Comparison of ENCODE assay signal across 8 cellular contexts in the genomic region with DNA sequence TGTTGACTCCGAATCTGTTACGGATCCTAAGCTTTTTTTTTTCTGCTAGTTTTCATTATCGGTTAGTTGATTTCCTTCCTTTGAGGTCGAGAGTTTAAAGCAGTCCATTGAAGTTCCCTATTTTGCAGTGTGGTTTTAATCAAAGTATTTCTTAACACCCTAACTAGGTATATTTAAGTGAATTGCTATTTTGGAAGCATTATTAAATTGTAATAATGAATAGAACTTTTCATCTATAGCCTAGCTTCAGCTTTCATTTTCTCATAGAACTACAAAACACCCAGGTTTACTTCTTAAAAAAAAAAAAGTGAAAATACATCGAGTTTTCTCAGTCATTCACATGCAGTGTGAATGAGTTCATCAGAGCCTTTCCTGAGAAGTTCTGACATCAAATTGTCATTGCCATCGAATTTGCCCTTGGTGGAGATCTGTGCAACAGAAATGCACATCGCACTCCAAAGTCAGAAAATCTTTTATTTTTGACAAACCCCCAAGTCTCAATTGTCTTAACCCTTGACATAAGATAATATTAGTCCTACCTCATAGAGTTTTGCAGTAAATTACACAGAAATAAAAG. TPM values are rescaled to one million over a fixed set of nuclear protein-coding genes. Genes with fewer than 3 reads are reported as not detected.
DNase-seq lines count a peak whose midpoint lies in the region; ATAC-seq and TF ChIP-seq lines count a peak whose summit lies in the region.

No MANE protein-coding gene starts in this region.

- H3K4me3 Mint-ChIP-seq in type B pancreatic cell: peak overlapping the region; percentile 90

- H3K27ac ChIP-seq in layer of hippocampus (ENCODE audit: low read depth, low read length): peak overlapping the region; percentile 80

- H3K9me3 Mint-ChIP-seq in activated naive CD4-positive, alpha-beta T cell treated with anti-CD3 and anti-CD28 coated beads, Interleukin-2, amount 50 U/mL, for 72 hours: no peaks in the 10 kb centered on the region
- no peaks in the 10 kb centered on the region for H3K9me3 Mint-ChIP-seq in type B pancreatic cell

- H3K4me1 ChIP-seq in ES-I3 (ENCODE audit: insufficient read depth, low read length): peaks cover 25% of the 10 kb centered on the region

- H3K36me3 ChIP-seq in ES-I3 (ENCODE audit: insufficient read depth, low read length): no peaks in the 10 kb centered on the region

- H3K9ac ChIP-seq in ES-I3 (ENCODE audit: low read depth, low read length): peak overlapping the region; percentile 100

- no peaks in the 10 kb centered on the region for H3K27me3 Mint-ChIP-seq in type B pancreatic cell

- peaks cover 10 to 12% of the 10 kb centered on the region in 2 donors for H3K36me3 Mint-ChIP-seq in activated naive CD4-positive, alpha-beta T cell treated with anti-CD3 and anti-CD28 coated beads, Interleukin-2, amount 50 U/mL, for 72 hours
- no peaks in the 10 kb centered on the region for H3K36me3 Mint-ChIP-seq in type B pancreatic cell

- H3K27ac Mint-ChIP-seq in activated naive CD4-positive, alpha-beta T cell treated with anti-CD3 and anti-CD28 coated beads, Interleukin-2, amount 50 U/mL, for 72 hours: peak overlapping the region; percentile 91 to 95
- H3K27ac Mint-ChIP-seq in type B pancreatic cell: peak overlapping the region; percentile 92

- H3K9me3 ChIP-seq in ES-I3 (ENCODE audit: control insufficient read depth, insufficient read depth, low read length): no peaks in the 10 kb centered on the region

- DNase-seq in activated naive CD4-positive, alpha-beta T cell treated with anti-CD3 and anti-CD28 coated beads, Interleukin-2, amount 50 U/mL, for 72 hours (ENCODE audit: low spot score in 2 of 2): no peak
- DNase-seq in type B pancreatic cell (ENCODE audit: extremely low spot score, unreplicated experiment) (no peak), NCI-H345 treated with DMSO at 0.1 percent for 48 hours (lab: John Stamatoyannopoulos, UW; ENCODE audit: unreplicated experiment) (no peak), NK-92 (lab: John Stamatoyannopoulos, UW; ENCODE audit: unreplicated experiment) (no peak), inferior parietal cortex (ENCODE audit: extremely low spot score) (no peak)

- no peaks in the 10 kb centered on the region for H3K27me3 ChIP-seq in layer of hippocampus (ENCODE audit: control insufficient read depth, insufficient read depth, low read length)

- TF ChIP-seq CTCF in type B pancreatic cell (conservative IDR thresholded peaks at IDR 0.05): no peak

- H3K4me1 Mint-ChIP-seq in type B pancreatic cell (ENCODE audit: unreplicated experiment): peaks cover 35% of the 10 kb centered on the region

- peak; percentile 0 for ATAC-seq in HG03460 (IDR thresholded peaks at IDR 0.05; ENCODE audit: unreplicated experiment)
- no peak for ATAC-seq in activated naive CD4-positive, alpha-beta T cell treated with anti-CD3 and anti-CD28 coated beads, Interleukin-2, amount 50 U/mL, for 72 hours

RNA-seq across cellular contexts. Expression of a gene that starts 1.1 kb away (rescaled TPM):
- total RNA-seq in activated naive CD4-positive, alpha-beta T cell treated with anti-CD3 and anti-CD28 coated beads, Interleukin-2, amount 50 U/mL, for 72 hours: 100 to 1,000 TPM; 161 to 174 TPM
- 59.9 and 94.6 TPM in 2 replicates for total RNA-seq in type B pancreatic cell (ENCODE audit: low replicate concordance)
